In the genomic region with DNA sequence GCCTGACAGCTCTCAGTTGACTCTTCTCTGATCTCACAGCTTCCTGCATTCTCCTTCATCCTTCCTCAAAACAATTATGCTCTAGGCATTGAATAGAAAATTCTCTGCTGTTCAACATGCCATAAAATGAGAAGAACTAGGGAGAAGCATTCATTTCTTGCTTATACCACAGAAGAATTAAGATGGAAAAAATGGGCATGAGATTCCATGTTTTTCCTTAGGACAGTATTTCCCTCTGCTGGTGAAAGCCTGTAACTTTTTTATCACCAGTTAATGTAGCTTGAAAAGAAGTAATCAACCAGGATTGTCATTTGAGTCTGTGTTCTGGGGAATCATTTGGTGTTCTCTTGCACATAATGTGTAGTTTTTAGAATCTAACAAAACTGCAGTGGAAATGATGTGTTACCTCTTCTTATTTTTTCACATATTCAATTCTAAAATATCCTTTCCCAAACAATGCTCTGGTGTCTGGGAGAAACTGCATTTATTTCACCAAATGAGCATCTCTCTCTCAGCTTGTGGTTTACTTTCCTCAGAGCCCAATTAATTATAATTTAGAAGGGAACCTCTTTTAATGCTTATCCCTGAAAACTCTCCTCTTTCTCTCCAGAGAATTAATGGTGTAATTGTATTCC, we compare ENCODE assay signal across 8 cellular contexts.
DNase-seq lines count a peak whose midpoint lies in the region; ATAC-seq and TF ChIP-seq lines count a peak whose summit lies in the region.

No MANE protein-coding gene starts in this region.

- POLR2A ChIA-PET in SK-N-SH (lab: Yijun Ruan, JAX) = interaction anchor here (1.4 kb wide), 1 partner anchor 177 kb away, joined by 4 read pairs; no protein-coding TSS in a partner anchor
- POLR2A ChIA-PET in naive thymus-derived CD8-positive, alpha-beta T cell (lab: Charles Lee) = no interaction called here

- peaks cover 0 to 17% (median 0%) of the 10 kb centered on the region in 5 donors for H3K27me3 Mint-ChIP-seq in naive thymus-derived CD8-positive, alpha-beta T cell
- peaks cover 0 to 2% (median 0%) of the 10 kb centered on the region in 3 donors for H3K27me3 Mint-ChIP-seq in immature natural killer cell (ENCODE audit: low read depth in 3 of 3)

- TF ChIP-seq EP300 in SK-N-SH (IDR thresholded peaks at IDR 0.05; ENCODE audit: borderline replicate concordance in 1 of 2, low read depth in 1 of 2, low read length in 1 of 2) (no peak), suprapubic skin (IDR thresholded peaks at IDR 0.05) (no peak)

- no peak for ATAC-seq in naive thymus-derived CD8-positive, alpha-beta T cell

- peaks cover 0 to 6% (median 0%) of the 10 kb centered on the region in 9 donors for H3K9me3 Mint-ChIP-seq in naive thymus-derived CD8-positive, alpha-beta T cell
- peaks cover 0 to 5% (median 0%) of the 10 kb centered on the region in 6 donors for H3K9me3 Mint-ChIP-seq in immature natural killer cell

- H4K20me1 ChIP-seq in SK-N-SH (ENCODE audit: insufficient read depth) = no peaks in the 10 kb centered on the region

- TF ChIP-seq CTCF in SK-N-SH (IDR thresholded peaks at IDR 0.05) = peak; percentile 85
- peak; percentile 49 to 65 for TF ChIP-seq CTCF in suprapubic skin (IDR thresholded peaks at IDR 0.05)

- H3K4me1 Mint-ChIP-seq in naive thymus-derived CD8-positive, alpha-beta T cell = no peaks in the 10 kb centered on the region
- no peaks in the 10 kb centered on the region for H3K4me1 Mint-ChIP-seq in immature natural killer cell

- no peaks in the 10 kb centered on the region for H3K9me2 ChIP-seq in SK-N-SH

- H3K36me3 ChIP-seq in SK-N-SH (replicated peaks in 1 of 2; ENCODE audit: control insufficient read depth in 1 of 2, insufficient read depth in 2 of 2, low read length in 1 of 2) = peaks cover 0 to 7% of the 10 kb centered on the region in 2 experiments
- no peaks in the 10 kb centered on the region for H3K36me3 ChIP-seq in suprapubic skin

- H2AFZ ChIP-seq in SK-N-SH (ENCODE audit: low read depth) = no peak overlapping the region

- H3K79me2 ChIP-seq in SK-N-SH (ENCODE audit: insufficient read depth) = no peaks in the 10 kb centered on the region; the same call in none of the 2 replicates

- H3K27ac ChIP-seq in SK-N-SH (ENCODE audit: low read depth in 2 of 2, low read length in 1 of 2) = peak overlapping the region in 1 of 2 experiments; percentile 5; a peak in 1 of 4 replicates
- no peak overlapping the region for H3K27ac ChIP-seq in suprapubic skin

- no peak overlapping the region for H3K9ac ChIP-seq in SK-N-SH

- CTCF ChIA-PET in SK-N-SH (lab: Yijun Ruan, JAX) = interaction anchor here (0.6 to 9.2 kb wide), 50 partner anchors 9 to 953 kb away, joined by 3 to 232 read pairs (median 4); partner anchors contain the start of genes CPOX and DCBLD2

- no peak overlapping the region for H3K4me3 Mint-ChIP-seq in naive thymus-derived CD8-positive, alpha-beta T cell
- no peak overlapping the region for H3K4me3 Mint-ChIP-seq in immature natural killer cell

- no peak for TF ChIP-seq POLR2A in suprapubic skin (IDR thresholded peaks at IDR 0.05)

- H3K27me3 ChIP-seq in SK-N-SH (ENCODE audit: insufficient read depth) = no peaks in the 10 kb centered on the region
- no peaks in the 10 kb centered on the region for H3K27me3 ChIP-seq in suprapubic skin

- H3K9me3 ChIP-seq in SK-N-SH (no peaks in the 10 kb centered on the region), suprapubic skin (no peaks in the 10 kb centered on the region)

- TF ChIP-seq RAD21 in SK-N-SH (IDR thresholded peaks at IDR 0.05; ENCODE audit: low read length) = peak; percentile 96

- H3F3A ChIP-seq in SK-N-SH (replicated peaks; ENCODE audit: insufficient read depth) = peaks cover 18% of the 10 kb centered on the region

- peak; percentile 1 for DNase-seq in NCI-H2227 (lab: John Stamatoyannopoulos, UW; ENCODE audit: unreplicated experiment)
- DNase-seq in NCI-H2227 treated with DMSO at 0.1 percent for 48 hours (lab: John Stamatoyannopoulos, UW) = no peak
- DNase-seq in SK-N-SH = peak; percentile 24
- peak; percentile 62 for DNase-seq in glomerular visceral epithelial cell (ENCODE audit: extremely low spot score)
- no peak for DNase-seq in suprapubic skin (ENCODE audit: low spot score in 2 of 2)
- no peak for DNase-seq in RPMI8226
- DNase-seq in naive thymus-derived CD8-positive, alpha-beta T cell = no peak
- DNase-seq in immature natural killer cell = no peak

- H3K4me3 ChIP-seq in SK-N-SH (ENCODE audit: low read depth in 2 of 2, low read length in 1 of 2) (no peak overlapping the region), suprapubic skin (no peak overlapping the region)

- no peak overlapping the region for H3K4me2 ChIP-seq in SK-N-SH

- H3K36me3 Mint-ChIP-seq in naive thymus-derived CD8-positive, alpha-beta T cell = no peaks in the 10 kb centered on the region
- H3K36me3 Mint-ChIP-seq in immature natural killer cell = no peaks in the 10 kb centered on the region

- H3K4me1 ChIP-seq in SK-N-SH (ENCODE audit: control insufficient read depth in 1 of 2, insufficient read depth in 2 of 2, low read depth in 1 of 2, low read length in 1 of 2) = no peaks in the 10 kb centered on the region; a peak in 1 of 4 replicates
- H3K4me1 ChIP-seq in suprapubic skin = no peaks in the 10 kb centered on the region

- no peak overlapping the region for H3K27ac Mint-ChIP-seq in naive thymus-derived CD8-positive, alpha-beta T cell
- H3K27ac Mint-ChIP-seq in immature natural killer cell = no peak overlapping the region

TF ChIP-seq in SK-N-SH, 30 proteins besides CTCF, POLR2A, EP300 and RAD21:
- TF ChIP-seq SMC3 (IDR thresholded peaks at IDR 0.05; ENCODE audit: low read depth, low read length) (peak; percentile 90), NRF1 (IDR thresholded peaks at IDR 0.05; ENCODE audit: low read depth, low read length) (peak; percentile 32; the same call in 1 of the 2 replicates), REST (IDR thresholded peaks at IDR 0.05; ENCODE audit: low read depth, low read length) (no peak)
TF ChIP-seq in SK-N-SH: peak in this region for 2.

Comparison
In these comparisons a context has a peak if more than half of its experiments do, and no peak if none do; other contexts are left out.
1. DNase-seq: peak in NCI-H2227 (single experiment), SK-N-SH (single experiment) and glomerular visceral epithelial cell (single experiment); none in NCI-H2227 treated with DMSO at 0.1 percent for 48 hours (single experiment), suprapubic skin (0 of 2), RPMI8226 (single experiment), naive thymus-derived CD8-positive, alpha-beta T cell (0 of 10) and immature natural killer cell (0 of 3).